In the genomic region with DNA sequence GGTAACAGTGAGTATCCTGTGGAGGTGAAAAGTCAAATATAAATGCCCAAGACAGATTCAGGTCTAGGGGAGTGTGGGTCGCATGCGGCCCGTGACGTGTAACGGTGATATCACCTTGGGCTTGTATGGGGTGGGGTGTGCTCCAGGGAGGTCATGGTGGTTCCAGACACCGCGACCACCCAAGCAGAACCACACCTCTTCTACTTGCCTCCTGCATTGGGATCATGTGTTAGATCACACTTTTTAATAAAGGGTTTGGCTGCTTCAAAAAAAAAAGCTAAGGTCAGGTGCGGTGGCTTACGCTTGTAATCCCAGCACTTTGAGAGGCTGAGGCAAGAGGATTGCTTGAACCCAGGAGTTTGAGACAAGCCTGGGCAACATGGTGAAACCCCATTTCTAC, we compare ENCODE assay signal across 1 cellular context.
TF ChIP-seq lines count a peak whose summit lies in the region.

No MANE protein-coding gene starts in this region.

TF ChIP-seq in GM12878, 131 proteins besides CTCF, POLR2A, EP300 and RAD21:
- no peak for TF ChIP-seq CHD2 (IDR thresholded peaks at IDR 0.05; ENCODE audit: borderline replicate concordance, low read depth, low read length)
- TF ChIP-seq PAX5 (IDR thresholded peaks at IDR 0.05; ENCODE audit: borderline replicate concordance, low read depth, low read length), result peak; percentile 17; the same call in 1 of the 2 replicates
- TF ChIP-seq, protein P1, sequence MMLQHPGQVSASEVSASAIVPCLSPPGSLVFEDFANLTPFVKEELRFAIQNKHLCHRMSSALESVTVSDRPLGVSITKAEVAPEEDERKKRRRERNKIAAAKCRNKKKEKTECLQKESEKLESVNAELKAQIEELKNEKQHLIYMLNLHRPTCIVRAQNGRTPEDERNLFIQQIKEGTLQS (IDR thresholded peaks at IDR 0.05; ENCODE audit: borderline replicate concordance, extremely low read depth, low read depth, low read length), result no peak
- TF ChIP-seq, protein P2, sequence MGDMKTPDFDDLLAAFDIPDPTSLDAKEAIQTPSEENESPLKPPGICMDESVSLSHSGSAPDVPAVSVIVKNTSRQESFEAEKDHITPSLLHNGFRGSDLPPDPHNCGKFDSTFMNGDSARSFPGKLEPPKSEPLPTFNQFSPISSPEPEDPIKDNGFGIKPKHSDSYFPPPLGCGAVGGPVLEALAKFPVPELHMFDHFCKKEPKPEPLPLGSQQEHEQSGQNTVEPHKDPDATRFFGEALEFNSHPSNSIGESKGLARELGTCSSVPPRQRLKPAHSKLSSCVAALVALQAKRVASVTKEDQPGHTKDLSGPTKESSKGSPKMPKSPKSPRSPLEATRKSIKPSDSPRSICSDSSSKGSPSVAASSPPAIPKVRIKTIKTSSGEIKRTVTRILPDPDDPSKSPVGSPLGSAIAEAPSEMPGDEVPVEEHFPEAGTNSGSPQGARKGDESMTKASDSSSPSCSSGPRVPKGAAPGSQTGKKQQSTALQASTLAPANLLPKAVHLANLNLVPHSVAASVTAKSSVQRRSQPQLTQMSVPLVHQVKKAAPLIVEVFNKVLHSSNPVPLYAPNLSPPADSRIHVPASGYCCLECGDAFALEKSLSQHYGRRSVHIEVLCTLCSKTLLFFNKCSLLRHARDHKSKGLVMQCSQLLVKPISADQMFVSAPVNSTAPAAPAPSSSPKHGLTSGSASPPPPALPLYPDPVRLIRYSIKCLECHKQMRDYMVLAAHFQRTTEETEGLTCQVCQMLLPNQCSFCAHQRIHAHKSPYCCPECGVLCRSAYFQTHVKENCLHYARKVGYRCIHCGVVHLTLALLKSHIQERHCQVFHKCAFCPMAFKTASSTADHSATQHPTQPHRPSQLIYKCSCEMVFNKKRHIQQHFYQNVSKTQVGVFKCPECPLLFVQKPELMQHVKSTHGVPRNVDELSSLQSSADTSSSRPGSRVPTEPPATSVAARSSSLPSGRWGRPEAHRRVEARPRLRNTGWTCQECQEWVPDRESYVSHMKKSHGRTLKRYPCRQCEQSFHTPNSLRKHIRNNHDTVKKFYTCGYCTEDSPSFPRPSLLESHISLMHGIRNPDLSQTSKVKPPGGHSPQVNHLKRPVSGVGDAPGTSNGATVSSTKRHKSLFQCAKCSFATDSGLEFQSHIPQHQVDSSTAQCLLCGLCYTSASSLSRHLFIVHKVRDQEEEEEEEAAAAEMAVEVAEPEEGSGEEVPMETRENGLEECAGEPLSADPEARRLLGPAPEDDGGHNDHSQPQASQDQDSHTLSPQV (IDR thresholded peaks at IDR 0.05), result no peak
